ENCODE assay signal across 8 cellular contexts in the genomic region with DNA sequence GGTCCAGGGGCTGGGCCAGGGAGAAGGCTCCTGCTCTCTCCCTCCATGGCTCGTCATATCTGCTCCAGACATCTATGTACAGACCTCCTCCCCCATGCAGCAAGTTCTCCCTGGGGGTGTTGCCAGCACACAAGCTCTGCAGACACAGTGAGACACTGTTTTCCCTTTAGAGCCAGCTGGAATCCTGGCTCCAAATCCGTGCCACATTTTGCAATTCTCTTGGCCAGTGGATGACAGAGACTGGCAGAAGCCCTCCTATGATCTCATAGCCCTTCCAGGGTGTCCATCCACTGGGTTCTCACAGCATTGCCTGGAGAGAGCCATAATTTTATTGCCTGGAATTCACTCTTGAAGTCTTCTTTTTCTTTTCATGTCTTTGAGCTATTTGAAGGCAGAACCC.
DNase-seq lines count a peak whose midpoint lies in the region; ATAC-seq, FAIRE-seq and TF ChIP-seq lines count a peak whose summit lies in the region.
"Had no signal": no experiment of that assay in that cellular context is flagged by ENCODE, and none has a peak within 500 bp of the region (broad histone marks: within the 10 kb centered on the region; RNA-seq: fewer than 3 reads in every experiment).

No MANE protein-coding gene starts in this region.

- H3K4me1 ChIP-seq in adipocyte (ENCODE audit: control insufficient read depth, insufficient read depth, low read length): peaks cover 12% of the 10 kb centered on the region
- H3K4me1 ChIP-seq in right atrium auricular region: peaks cover 0 to 9% of the 10 kb centered on the region in 2 donors
- no peaks in the 10 kb centered on the region for H3K4me1 ChIP-seq in kidney (ENCODE audit: control insufficient read depth in 1 of 2, insufficient read depth in 1 of 2, low read depth in 1 of 2, low read length in 2 of 2)
- no peaks in the 10 kb centered on the region for H3K4me1 ChIP-seq in naive thymus-derived CD4-positive, alpha-beta T cell (ENCODE audit: control insufficient read depth in 2 of 2, insufficient read depth in 2 of 2, low read length in 2 of 2)
- H3K4me1 ChIP-seq in sigmoid colon: peaks cover 0 to 10% (median 0%) of the 10 kb centered on the region in 4 donors

- H3K9me3 ChIP-seq in adipocyte (ENCODE audit: control insufficient read depth, low read length) (peaks cover 10% of the 10 kb centered on the region), right atrium auricular region (no peaks in the 10 kb centered on the region), kidney (ENCODE audit: control insufficient read depth in 1 of 2, low read length in 2 of 2) (no peaks in the 10 kb centered on the region), sigmoid colon (no peaks in the 10 kb centered on the region)
- H3K9me3 ChIP-seq in naive thymus-derived CD4-positive, alpha-beta T cell (ENCODE audit: control insufficient read depth in 2 of 3, low read length in 3 of 3): no peaks in the 10 kb centered on the region
- H3K9me3 ChIP-seq: ovary had no signal

- H3K36me3 Mint-ChIP-seq in naive thymus-derived CD4-positive, alpha-beta T cell: no peaks in the 10 kb centered on the region

- no peak for TF ChIP-seq EP300 in sigmoid colon (IDR thresholded peaks at IDR 0.05)

- no peak overlapping the region for H3K4me3 Mint-ChIP-seq in naive thymus-derived CD4-positive, alpha-beta T cell

- H3K4me3 ChIP-seq in adipocyte (ENCODE audit: low read length): no peak overlapping the region
- H3K4me3 ChIP-seq in right atrium auricular region: no peak overlapping the region
- no peak overlapping the region for H3K4me3 ChIP-seq in kidney (ENCODE audit: low read length in 2 of 2)
- H3K4me3 ChIP-seq in naive thymus-derived CD4-positive, alpha-beta T cell (ENCODE audit: low read length): no peak overlapping the region
- H3K4me3 ChIP-seq in sigmoid colon: no peak overlapping the region
- H3K4me3 ChIP-seq: ovary had no signal

- no peak overlapping the region for H3K27ac Mint-ChIP-seq in naive thymus-derived CD4-positive, alpha-beta T cell

- H3K4me1 Mint-ChIP-seq in naive thymus-derived CD4-positive, alpha-beta T cell: peaks cover 0 to 13% (median 0%) of the 10 kb centered on the region in 7 donors

- POLR2A ChIA-PET in naive thymus-derived CD4-positive, alpha-beta T cell (lab: Charles Lee): no interaction called here

- whole genome bisulfite sequencing in sigmoid colon, 2 donors: 47 to 60% methylated on average over 2 of the region's 2 CpGs

- peaks cover 0 to 16% (median 2%) of the 10 kb centered on the region in 11 donors for H3K9me3 Mint-ChIP-seq in naive thymus-derived CD4-positive, alpha-beta T cell

- no peak for FAIRE-seq in kidney (lab: Jason Lieb, UNC)

- no peak for TF ChIP-seq POLR2A in sigmoid colon (IDR thresholded peaks at IDR 0.05)

- no peak overlapping the region for H3K9ac ChIP-seq in adipocyte (ENCODE audit: low read length)
- H3K9ac ChIP-seq in kidney (ENCODE audit: low read length in 2 of 2): no peak overlapping the region

- ATAC-seq in naive thymus-derived CD4-positive, alpha-beta T cell: no peak

- TF ChIP-seq CTCF in right atrium auricular region (IDR thresholded peaks at IDR 0.05) (no peak), kidney (IDR thresholded peaks at IDR 0.05; ENCODE audit: borderline replicate concordance, extremely low read depth, insufficient read depth) (no peak), sigmoid colon (IDR thresholded peaks at IDR 0.05) (no peak)

- no peak overlapping the region for H3K27ac ChIP-seq in right atrium auricular region
- no peak overlapping the region for H3K27ac ChIP-seq in kidney (ENCODE audit: low read depth in 2 of 2, low read length in 2 of 2)
- no peak overlapping the region for H3K27ac ChIP-seq in naive thymus-derived CD4-positive, alpha-beta T cell (ENCODE audit: low read depth, low read length)
- no peak overlapping the region for H3K27ac ChIP-seq in sigmoid colon
- H3K27ac ChIP-seq: ovary had no signal

- DNase-seq in H4 (ENCODE audit: low spot score) (peak; percentile 29), adipocyte (ENCODE audit: low read depth) (peak; percentile 53), right atrium auricular region (ENCODE audit: low spot score) (peak; percentile 74), smooth muscle cell of the brain vasculature (ENCODE audit: low read depth, low spot score) (peak; percentile 15), kidney (no peak), sigmoid colon (no peak)
- no peak for DNase-seq in naive thymus-derived CD4-positive, alpha-beta T cell
- DNase-seq: ovary had no signal

- CTCF ChIA-PET in naive thymus-derived CD4-positive, alpha-beta T cell (lab: Charles Lee): no interaction called here

- peaks cover 0 to 47% (median 13%) of the 10 kb centered on the region in 5 donors for H3K27me3 Mint-ChIP-seq in naive thymus-derived CD4-positive, alpha-beta T cell

- intact Hi-C loops in kidney (cut with DNase I): no loop called here
- intact Hi-C loops in naive thymus-derived CD4-positive, alpha-beta T cell (cut with micrococcal nuclease): no loop called here
- intact Hi-C loops in sigmoid colon (cut with DNase I): no loop called here

- H3K27me3 ChIP-seq in adipocyte (replicated peaks; ENCODE audit: control insufficient read depth, insufficient read depth, low read length): peaks cover 55% of the 10 kb centered on the region
- no peaks in the 10 kb centered on the region for H3K27me3 ChIP-seq in right atrium auricular region
- no peaks in the 10 kb centered on the region for H3K27me3 ChIP-seq in naive thymus-derived CD4-positive, alpha-beta T cell (ENCODE audit: control insufficient read depth in 2 of 2, insufficient read depth in 2 of 2, low read length in 2 of 2)
- H3K27me3 ChIP-seq in sigmoid colon: no peaks in the 10 kb centered on the region
- H3K27me3 ChIP-seq: ovary had no signal

- H3K36me3 ChIP-seq in adipocyte (ENCODE audit: control insufficient read depth, insufficient read depth, low read length, severe bottlenecking) (no peaks in the 10 kb centered on the region), right atrium auricular region (no peaks in the 10 kb centered on the region), kidney (ENCODE audit: control insufficient read depth in 1 of 2, insufficient read depth in 2 of 2, low read length in 2 of 2) (no peaks in the 10 kb centered on the region), sigmoid colon (no peaks in the 10 kb centered on the region)
- no peaks in the 10 kb centered on the region for H3K36me3 ChIP-seq in naive thymus-derived CD4-positive, alpha-beta T cell (ENCODE audit: control insufficient read depth in 2 of 3, insufficient read depth in 3 of 3, low read length in 3 of 3)
- H3K36me3 ChIP-seq: ovary had no signal

Comparison
In these comparisons a context has a peak if more than half of its experiments do, and no peak if none do; other contexts are left out.
1. DNase-seq: peak in H4 (single experiment), adipocyte (single experiment), right atrium auricular region (single experiment) and smooth muscle cell of the brain vasculature (single experiment); none in kidney (single experiment), naive thymus-derived CD4-positive, alpha-beta T cell (0 of 9) and sigmoid colon (single experiment).